In the genomic region with DNA sequence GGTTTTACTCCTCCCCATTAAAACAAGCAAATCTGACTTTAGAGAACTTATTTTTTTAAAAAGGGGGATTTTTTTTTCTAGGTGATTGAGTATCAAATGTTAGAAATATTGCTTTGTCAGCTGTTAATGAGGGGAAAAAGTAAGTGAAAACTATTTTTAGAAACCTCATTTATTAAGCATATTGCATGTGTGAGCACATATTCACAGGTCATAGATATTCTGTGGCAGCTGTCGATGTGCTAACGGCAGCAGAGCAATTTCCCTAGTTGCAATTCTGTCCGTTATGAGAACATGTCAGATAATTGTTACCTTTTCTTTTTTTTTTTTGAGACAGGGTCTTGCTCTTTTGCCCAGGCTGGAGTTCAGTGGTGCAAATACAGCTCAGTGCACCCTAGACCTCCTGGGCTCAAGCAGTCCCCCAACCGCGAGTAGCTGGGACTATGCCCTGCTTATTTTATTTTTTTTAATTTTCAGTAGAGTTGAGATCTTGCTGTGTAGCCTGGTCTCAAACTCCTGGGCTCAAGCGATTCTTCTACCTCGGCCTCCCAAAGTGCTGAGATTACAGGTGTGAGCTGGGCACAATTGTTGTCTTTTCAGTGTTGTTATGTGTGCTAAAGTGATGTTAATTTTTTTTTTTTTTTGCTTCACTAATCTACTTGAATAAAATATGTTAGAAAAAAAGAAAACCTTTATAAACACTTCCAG, we compare ENCODE assay signal across 1 cellular context.
TF ChIP-seq lines count a peak whose summit lies in the region.

No MANE protein-coding gene starts in this region.

TF ChIP-seq in GM23338, 12 proteins besides CTCF, POLR2A, EP300 and RAD21 (continued from another document):
- TF ChIP-seq, protein P1, sequence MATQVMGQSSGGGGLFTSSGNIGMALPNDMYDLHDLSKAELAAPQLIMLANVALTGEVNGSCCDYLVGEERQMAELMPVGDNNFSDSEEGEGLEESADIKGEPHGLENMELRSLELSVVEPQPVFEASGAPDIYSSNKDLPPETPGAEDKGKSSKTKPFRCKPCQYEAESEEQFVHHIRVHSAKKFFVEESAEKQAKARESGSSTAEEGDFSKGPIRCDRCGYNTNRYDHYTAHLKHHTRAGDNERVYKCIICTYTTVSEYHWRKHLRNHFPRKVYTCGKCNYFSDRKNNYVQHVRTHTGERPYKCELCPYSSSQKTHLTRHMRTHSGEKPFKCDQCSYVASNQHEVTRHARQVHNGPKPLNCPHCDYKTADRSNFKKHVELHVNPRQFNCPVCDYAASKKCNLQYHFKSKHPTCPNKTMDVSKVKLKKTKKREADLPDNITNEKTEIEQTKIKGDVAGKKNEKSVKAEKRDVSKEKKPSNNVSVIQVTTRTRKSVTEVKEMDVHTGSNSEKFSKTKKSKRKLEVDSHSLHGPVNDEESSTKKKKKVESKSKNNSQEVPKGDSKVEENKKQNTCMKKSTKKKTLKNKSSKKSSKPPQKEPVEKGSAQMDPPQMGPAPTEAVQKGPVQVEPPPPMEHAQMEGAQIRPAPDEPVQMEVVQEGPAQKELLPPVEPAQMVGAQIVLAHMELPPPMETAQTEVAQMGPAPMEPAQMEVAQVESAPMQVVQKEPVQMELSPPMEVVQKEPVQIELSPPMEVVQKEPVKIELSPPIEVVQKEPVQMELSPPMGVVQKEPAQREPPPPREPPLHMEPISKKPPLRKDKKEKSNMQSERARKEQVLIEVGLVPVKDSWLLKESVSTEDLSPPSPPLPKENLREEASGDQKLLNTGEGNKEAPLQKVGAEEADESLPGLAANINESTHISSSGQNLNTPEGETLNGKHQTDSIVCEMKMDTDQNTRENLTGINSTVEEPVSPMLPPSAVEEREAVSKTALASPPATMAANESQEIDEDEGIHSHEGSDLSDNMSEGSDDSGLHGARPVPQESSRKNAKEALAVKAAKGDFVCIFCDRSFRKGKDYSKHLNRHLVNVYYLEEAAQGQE (IDR thresholded peaks at IDR 0.05; ENCODE audit: unreplicated experiment) = no peak
- TF ChIP-seq CREB1 (CRISPR knock-in tag; IDR thresholded peaks at IDR 0.05; ENCODE audit: low read depth) = no peak
- no peak for TF ChIP-seq STAT1 (IDR thresholded peaks at IDR 0.05; ENCODE audit: unreplicated experiment)
- TF ChIP-seq, protein P2, sequence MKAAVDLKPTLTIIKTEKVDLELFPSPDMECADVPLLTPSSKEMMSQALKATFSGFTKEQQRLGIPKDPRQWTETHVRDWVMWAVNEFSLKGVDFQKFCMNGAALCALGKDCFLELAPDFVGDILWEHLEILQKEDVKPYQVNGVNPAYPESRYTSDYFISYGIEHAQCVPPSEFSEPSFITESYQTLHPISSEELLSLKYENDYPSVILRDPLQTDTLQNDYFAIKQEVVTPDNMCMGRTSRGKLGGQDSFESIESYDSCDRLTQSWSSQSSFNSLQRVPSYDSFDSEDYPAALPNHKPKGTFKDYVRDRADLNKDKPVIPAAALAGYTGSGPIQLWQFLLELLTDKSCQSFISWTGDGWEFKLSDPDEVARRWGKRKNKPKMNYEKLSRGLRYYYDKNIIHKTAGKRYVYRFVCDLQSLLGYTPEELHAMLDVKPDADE (IDR thresholded peaks at IDR 0.05) = no peak
- TF ChIP-seq, protein P3, sequence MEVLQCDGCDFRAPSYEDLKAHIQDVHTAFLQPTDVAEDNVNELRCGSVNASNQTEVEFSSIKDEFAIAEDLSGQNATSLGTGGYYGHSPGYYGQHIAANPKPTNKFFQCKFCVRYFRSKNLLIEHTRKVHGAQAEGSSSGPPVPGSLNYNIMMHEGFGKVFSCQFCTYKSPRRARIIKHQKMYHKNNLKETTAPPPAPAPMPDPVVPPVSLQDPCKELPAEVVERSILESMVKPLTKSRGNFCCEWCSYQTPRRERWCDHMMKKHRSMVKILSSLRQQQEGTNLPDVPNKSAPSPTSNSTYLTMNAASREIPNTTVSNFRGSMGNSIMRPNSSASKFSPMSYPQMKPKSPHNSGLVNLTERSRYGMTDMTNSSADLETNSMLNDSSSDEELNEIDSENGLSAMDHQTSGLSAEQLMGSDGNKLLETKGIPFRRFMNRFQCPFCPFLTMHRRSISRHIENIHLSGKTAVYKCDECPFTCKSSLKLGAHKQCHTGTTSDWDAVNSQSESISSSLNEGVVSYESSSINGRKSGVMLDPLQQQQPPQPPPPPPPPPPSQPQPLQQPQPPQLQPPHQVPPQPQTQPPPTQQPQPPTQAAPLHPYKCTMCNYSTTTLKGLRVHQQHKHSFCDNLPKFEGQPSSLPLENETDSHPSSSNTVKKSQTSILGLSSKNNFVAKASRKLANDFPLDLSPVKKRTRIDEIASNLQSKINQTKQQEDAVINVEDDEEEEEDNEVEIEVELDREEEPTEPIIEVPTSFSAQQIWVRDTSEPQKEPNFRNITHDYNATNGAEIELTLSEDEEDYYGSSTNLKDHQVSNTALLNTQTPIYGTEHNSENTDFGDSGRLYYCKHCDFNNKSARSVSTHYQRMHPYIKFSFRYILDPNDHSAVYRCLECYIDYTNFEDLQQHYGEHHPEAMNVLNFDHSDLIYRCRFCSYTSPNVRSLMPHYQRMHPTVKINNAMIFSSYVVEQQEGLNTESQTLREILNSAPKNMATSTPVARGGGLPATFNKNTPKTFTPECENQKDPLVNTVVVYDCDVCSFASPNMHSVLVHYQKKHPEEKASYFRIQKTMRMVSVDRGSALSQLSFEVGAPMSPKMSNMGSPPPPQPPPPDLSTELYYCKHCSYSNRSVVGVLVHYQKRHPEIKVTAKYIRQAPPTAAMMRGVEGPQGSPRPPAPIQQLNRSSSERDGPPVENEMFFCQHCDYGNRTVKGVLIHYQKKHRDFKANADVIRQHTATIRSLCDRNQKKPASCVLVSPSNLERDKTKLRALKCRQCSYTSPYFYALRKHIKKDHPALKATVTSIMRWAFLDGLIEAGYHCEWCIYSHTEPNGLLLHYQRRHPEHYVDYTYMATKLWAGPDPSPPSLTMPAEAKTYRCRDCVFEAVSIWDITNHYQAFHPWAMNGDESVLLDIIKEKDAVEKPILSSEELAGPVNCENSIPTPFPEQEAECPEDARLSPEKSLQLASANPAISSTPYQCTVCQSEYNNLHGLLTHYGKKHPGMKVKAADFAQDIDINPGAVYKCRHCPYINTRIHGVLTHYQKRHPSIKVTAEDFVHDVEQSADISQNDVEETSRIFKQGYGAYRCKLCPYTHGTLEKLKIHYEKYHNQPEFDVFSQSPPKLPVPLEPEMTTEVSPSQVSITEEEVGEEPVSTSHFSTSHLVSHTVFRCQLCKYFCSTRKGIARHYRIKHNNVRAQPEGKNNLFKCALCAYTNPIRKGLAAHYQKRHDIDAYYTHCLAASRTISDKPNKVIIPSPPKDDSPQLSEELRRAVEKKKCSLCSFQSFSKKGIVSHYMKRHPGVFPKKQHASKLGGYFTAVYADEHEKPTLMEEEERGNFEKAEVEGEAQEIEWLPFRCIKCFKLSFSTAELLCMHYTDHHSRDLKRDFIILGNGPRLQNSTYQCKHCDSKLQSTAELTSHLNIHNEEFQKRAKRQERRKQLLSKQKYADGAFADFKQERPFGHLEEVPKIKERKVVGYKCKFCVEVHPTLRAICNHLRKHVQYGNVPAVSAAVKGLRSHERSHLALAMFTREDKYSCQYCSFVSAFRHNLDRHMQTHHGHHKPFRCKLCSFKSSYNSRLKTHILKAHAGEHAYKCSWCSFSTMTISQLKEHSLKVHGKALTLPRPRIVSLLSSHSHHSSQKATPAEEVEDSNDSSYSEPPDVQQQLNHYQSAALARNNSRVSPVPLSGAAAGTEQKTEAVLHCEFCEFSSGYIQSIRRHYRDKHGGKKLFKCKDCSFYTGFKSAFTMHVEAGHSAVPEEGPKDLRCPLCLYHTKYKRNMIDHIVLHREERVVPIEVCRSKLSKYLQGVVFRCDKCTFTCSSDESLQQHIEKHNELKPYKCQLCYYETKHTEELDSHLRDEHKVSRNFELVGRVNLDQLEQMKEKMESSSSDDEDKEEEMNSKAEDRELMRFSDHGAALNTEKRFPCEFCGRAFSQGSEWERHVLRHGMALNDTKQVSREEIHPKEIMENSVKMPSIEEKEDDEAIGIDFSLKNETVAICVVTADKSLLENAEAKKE (CRISPR knock-in tag; IDR thresholded peaks at IDR 0.05) = no peak
- no peak for TF ChIP-seq POLR2AphosphoS5 (IDR thresholded peaks at IDR 0.05; ENCODE audit: low read depth)
- TF ChIP-seq EZH2phosphoT487 (IDR thresholded peaks at IDR 0.05; ENCODE audit: unreplicated experiment) = no peak
- TF ChIP-seq ZNF331 (CRISPR knock-in tag; IDR thresholded peaks at IDR 0.05; ENCODE audit: low read depth) = no peak
- no peak for TF ChIP-seq EZH2 (IDR thresholded peaks at IDR 0.05; ENCODE audit: low read depth, unreplicated experiment)
- no peak for TF ChIP-seq JUNB (IDR thresholded peaks at IDR 0.05; ENCODE audit: unreplicated experiment)
